21 cellular contexts compared by ENCODE assay signal in genomic region chr4:8305851-8306361, GRCh38. TPM values are rescaled to one million over a fixed set of nuclear protein-coding genes. Genes with fewer than 3 reads are reported as not detected.
DNase-seq lines count a peak whose midpoint lies in the region; ATAC-seq, FAIRE-seq and TF ChIP-seq lines count a peak whose summit lies in the region.
"Had no signal": no experiment of that assay in that cellular context is flagged by ENCODE, and none has a peak within 500 bp of the region (broad histone marks: within the 10 kb centered on the region; RNA-seq: fewer than 3 reads in every experiment).

No MANE protein-coding gene starts in this region.

- H3K36me3 Mint-ChIP-seq in GM23338 (ENCODE audit: low read depth) = no peaks in the 10 kb centered on the region; the same call in 2 of the 3 replicates
- no peaks in the 10 kb centered on the region for H3K36me3 Mint-ChIP-seq in activated T-cell treated with anti-CD3 and anti-CD28 coated beads, Interleukin-2, amount 50 U/mL, for 4 hours (ENCODE audit: insufficient read depth)

- H3K9me3 ChIP-seq in K562 (replicated peaks; ENCODE audit: control insufficient read depth, insufficient read depth, low read depth, low read length) (no peaks in the 10 kb centered on the region; the same call in 1 of the 2 replicates), left ventricle myocardium inferior (replicated peaks) (no peaks in the 10 kb centered on the region), sigmoid colon (no peaks in the 10 kb centered on the region)

- H3K4me1 ChIP-seq in GM23338 (ENCODE audit: insufficient read depth) (no peaks in the 10 kb centered on the region), K562 (replicated peaks in 1 of 2; ENCODE audit: control insufficient read depth in 2 of 2, insufficient read depth in 2 of 2, low read length in 2 of 2) (peaks cover 22 to 70% of the 10 kb centered on the region in 2 experiments; a peak in 4 of 5 replicates), left ventricle myocardium inferior (peaks cover 54% of the 10 kb centered on the region), sigmoid colon (peaks cover 0 to 31% (median 29%) of the 10 kb centered on the region in 4 donors)

- H4K20me1 ChIP-seq in GM23338 (replicated peaks; ENCODE audit: insufficient read depth) (no peaks in the 10 kb centered on the region), K562 (replicated peaks; ENCODE audit: control insufficient read depth, insufficient read depth, low read length) (0 out of 2 replicates have a peak, but pooled peaks cover 3% of the 10 kb centered on the region)

- H3K9me3 Mint-ChIP-seq in GM23338 = no peaks in the 10 kb centered on the region
- peaks cover 3% of the 10 kb centered on the region for H3K9me3 Mint-ChIP-seq in activated T-cell treated with anti-CD3 and anti-CD28 coated beads, Interleukin-2, amount 50 U/mL, for 4 hours
- H3K9me3 Mint-ChIP-seq: activated naive CD8-positive, alpha-beta T cell treated with anti-CD3 and anti-CD28 coated beads, Interleukin-2, amount 50 U/mL, for 24 hours had no signal

- H3K4me3 ChIP-seq in GM23338 (no peak overlapping the region), K562 (no peak overlapping the region), left ventricle myocardium inferior (no peak overlapping the region), sigmoid colon (no peak overlapping the region)

- H3K4me2 ChIP-seq in GM23338 (no peak overlapping the region), K562 (ENCODE audit: insufficient read depth, low read length) (no peak overlapping the region)

- H3K27ac ChIP-seq in GM23338 (ENCODE audit: low read depth) = no peak overlapping the region
- no peak overlapping the region; the same call in 2 of the 3 replicates for H3K27ac ChIP-seq in K562 (ENCODE audit: extremely low read depth, low read depth, low read length)
- peak overlapping the region; percentile 41 for H3K27ac ChIP-seq in left ventricle myocardium inferior (replicated peaks)
- H3K27ac ChIP-seq in sigmoid colon = peak overlapping the region in 1 of 4 donors; percentile 28

- 0 out of 4 replicates have a peak, but pooled peaks of 1 of the 2 experiments have one; percentile 6 for TF ChIP-seq RAD21 in K562 (CRISPR knock-in tag; conservative IDR thresholded peaks at IDR 0.05 in 1 of 2, IDR thresholded peaks at IDR 0.05 in 1 of 2)

- no peaks in the 10 kb centered on the region for H3K9me1 ChIP-seq in K562 (ENCODE audit: control insufficient read depth, insufficient read depth, low read length)

- H3K4me3 Mint-ChIP-seq in GM23338 = no peak overlapping the region
- no peak overlapping the region for H3K4me3 Mint-ChIP-seq in activated T-cell treated with anti-CD3 and anti-CD28 coated beads, Interleukin-2, amount 50 U/mL, for 4 hours
- H3K4me3 Mint-ChIP-seq: activated naive CD8-positive, alpha-beta T cell treated with anti-CD3 and anti-CD28 coated beads, Interleukin-2, amount 50 U/mL, for 24 hours; naive B cell had no signal

- intact Hi-C loops in K562 (cut with micrococcal nuclease) = loop anchor here (10.0 kb wide), 1 partner anchor 61 kb away; no protein-coding TSS in a partner anchor
- intact Hi-C loops in left ventricle myocardium inferior (cut with micrococcal nuclease) = no loop called here
- intact Hi-C loops in sigmoid colon (cut with DNase I) = no loop called here

- TF ChIP-seq CTCF in GM23338 (conservative IDR thresholded peaks at IDR 0.05; ENCODE audit: low read depth in 2 of 2) (peak in 1 of 2 experiments; percentile 48; a peak in 2 of 4 replicates), K562 (IDR thresholded peaks at IDR 0.05 in 2 of 3, conservative IDR thresholded peaks at IDR 0.05 in 1 of 3; ENCODE audit: insufficient read depth in 2 of 3, low read depth in 1 of 3, low read length in 3 of 3) (no peak), left ventricle myocardium inferior (IDR thresholded peaks at IDR 0.05; ENCODE audit: borderline replicate concordance) (peak; percentile 38), sigmoid colon (IDR thresholded peaks at IDR 0.05) (no peak)

- CTCF ChIA-PET in K562 (lab: Yijun Ruan, JAX; ENCODE audit: low intra/inter-chr PET ratio) = no interaction called here

- H3K9me2 ChIP-seq in GM23338 (ENCODE audit: insufficient read depth) = no peaks in the 10 kb centered on the region

- ATAC-seq in GM23338 = peak; percentile 14; the same call in 2 of the 3 replicates
- no peak for ATAC-seq in K562
- no peak for ATAC-seq in HG03571 (IDR thresholded peaks at IDR 0.05; ENCODE audit: unreplicated experiment)
- ATAC-seq in GM21423 (IDR thresholded peaks at IDR 0.05; ENCODE audit: unreplicated experiment) = no peak
- ATAC-seq in activated T-cell treated with anti-CD3 and anti-CD28 coated beads, Interleukin-2, amount 50 U/mL, for 4 hours = no peak
- ATAC-seq in HG02571 (IDR thresholded peaks at IDR 0.05; ENCODE audit: unreplicated experiment) = no peak
- ATAC-seq: activated naive CD8-positive, alpha-beta T cell treated with anti-CD3 and anti-CD28 coated beads, Interleukin-2, amount 50 U/mL, for 24 hours; PC-3; SK-N-SH treated with all-trans-retinoic acid at 6 μM for 48 hours had no signal

- H3F3A ChIP-seq in GM23338 (replicated peaks; ENCODE audit: low read depth) = no peaks in the 10 kb centered on the region

- TF ChIP-seq EP300 in K562 (IDR thresholded peaks at IDR 0.05; ENCODE audit: low read length) = no peak
- no peak for TF ChIP-seq EP300 in sigmoid colon (IDR thresholded peaks at IDR 0.05)

- POLR2A ChIA-PET in K562 (lab: Yijun Ruan, JAX) = interaction anchor here (1.1 kb wide), 1 partner anchor 11 kb away, joined by 4 read pairs; no protein-coding TSS in a partner anchor

- H3K27ac Mint-ChIP-seq in GM23338 = no peak overlapping the region
- H3K27ac Mint-ChIP-seq: activated naive CD8-positive, alpha-beta T cell treated with anti-CD3 and anti-CD28 coated beads, Interleukin-2, amount 50 U/mL, for 24 hours; naive B cell had no signal

- in situ Hi-C loops in K562 (cut with MboI) = no loop called here

- H3K36me3 ChIP-seq in GM23338 (ENCODE audit: insufficient read depth) = no peaks in the 10 kb centered on the region
- H3K36me3 ChIP-seq in K562 (ENCODE audit: control insufficient read depth, insufficient read depth, low read length) = no peaks in the 10 kb centered on the region
- H3K36me3 ChIP-seq in left ventricle myocardium inferior = peaks cover 18% of the 10 kb centered on the region
- no peaks in the 10 kb centered on the region for H3K36me3 ChIP-seq in sigmoid colon

- TF ChIP-seq POLR2A in K562 (conservative IDR thresholded peaks at IDR 0.05) (no peak), sigmoid colon (IDR thresholded peaks at IDR 0.05) (no peak)

- no peak for FAIRE-seq in K562 (lab: Jason Lieb, UNC)
- FAIRE-seq: GM12892, H54 had no signal

- BruUV-seq in K562 (replicated peaks; lab: Mats Ljungman, UMichigan) = no TSS peak

- peak; percentile 28 for DNase-seq in GM23338 (ENCODE audit: low spot score)
- DNase-seq in K562 (ENCODE audit: extremely low read depth in 1 of 4, low spot score in 3 of 4) = no peak
- peak; percentile 72 for DNase-seq in left ventricle myocardium inferior
- DNase-seq in sigmoid colon = peak; percentile 70
- DNase-seq in activated T-cell treated with anti-CD3 and anti-CD28 coated beads, Interleukin-2, amount 50 U/mL, for 4 hours = no peak
- DNase-seq: activated CD4-positive, alpha-beta T cell treated with anti-CD3 and anti-CD28 coated beads, Interleukin-2, amount 50 U/mL, for 1 hour; activated naive CD8-positive, alpha-beta T cell treated with anti-CD3 and anti-CD28 coated beads, Interleukin-2, amount 50 U/mL, for 24 hours; activated T-cell treated with anti-CD3 and anti-CD28 coated beads, Interleukin-2, amount 50 U/mL, for 48 hours; central memory CD4-positive, alpha-beta T cell; GDM1; naive B cell; NCI-H2029; NCI-H524 treated with DMSO at 0.1 percent for 48 hours; PC-3; stimulated activated CD4-positive, alpha-beta T cell treated with anti-CD3 and anti-CD28 coated beads, Interleukin-1b, Interleukin-23, amount 100 ng/mL, for 48 hours had no signal

- H3K27me3 ChIP-seq in GM23338 (ENCODE audit: insufficient read depth) (no peaks in the 10 kb centered on the region), K562 (ENCODE audit: control insufficient read depth in 2 of 2, insufficient read depth in 2 of 2, low read length in 2 of 2) (no peaks in the 10 kb centered on the region), left ventricle myocardium inferior (ENCODE audit: low read depth) (no peaks in the 10 kb centered on the region), sigmoid colon (no peaks in the 10 kb centered on the region)

- H3K9ac ChIP-seq in K562 (ENCODE audit: insufficient read depth in 1 of 2, low read depth in 2 of 2, low read length in 2 of 2) = no peak overlapping the region

- no peaks in the 10 kb centered on the region for H3K79me2 ChIP-seq in GM23338 (replicated peaks; ENCODE audit: insufficient read depth)
- no peaks in the 10 kb centered on the region for H3K79me2 ChIP-seq in K562 (ENCODE audit: control insufficient read depth, insufficient read depth, low read length)

- peaks cover 16% of the 10 kb centered on the region for H3K27me3 Mint-ChIP-seq in GM23338 (ENCODE audit: insufficient read depth, low read depth, poor library complexity)
- H3K27me3 Mint-ChIP-seq in activated T-cell treated with anti-CD3 and anti-CD28 coated beads, Interleukin-2, amount 50 U/mL, for 4 hours (ENCODE audit: low read depth) = peaks cover 12% of the 10 kb centered on the region

- 81% methylated on average over 24 of the region's 33 CpGs for WGBS in K562 (ENCODE audit: insufficient coverage, low coverage, missing lambda C conversion rate)
- WGBS in sigmoid colon, 2 donors = 87 to 89% methylated on average over 33 of the region's 33 CpGs

- H3K4me1 Mint-ChIP-seq in GM23338 = peaks cover 4% of the 10 kb centered on the region; the same call in 2 of the 3 replicates
- no peaks in the 10 kb centered on the region for H3K4me1 Mint-ChIP-seq in activated T-cell treated with anti-CD3 and anti-CD28 coated beads, Interleukin-2, amount 50 U/mL, for 4 hours (ENCODE audit: low read depth)

- H2AFZ ChIP-seq in GM23338 (no peak overlapping the region), K562 (ENCODE audit: low read depth, low read length) (no peak overlapping the region)

RNA-seq across cellular contexts. Expression of gene HTRA3, which starts 36.4 kb away (rescaled TPM):
- 1.8 and 3.6 TPM in 2 replicates for total RNA-seq in GM23338 (2014; rRNA removed; shearing (Covaris generic))
- 1.3 and 1.4 TPM in 2 replicates for polyA plus RNA-seq in GM23338 (2016; fragmentation: Nextera tagmentation; extraction: Ambion mirVana)
- 0.14 TPM in 1 of 2 replicates, not detected in the other for total RNA-seq in K562 (2011; cell fraction: chromatin; rRNA removed; ENCODE audit: low replicate concordance)
- total RNA-seq in K562 (2011; cell fraction: nucleolus; rRNA removed) = 0.17 and 0.53 TPM in 2 replicates
- 0.15 TPM in 1 of 2 replicates, not detected in the other for total RNA-seq in K562 (2011; cell fraction: nucleoplasm; rRNA removed)
- not detected in 2 replicates for total RNA-seq in K562 (2014; rRNA removed)
- not detected in 2 replicates for total RNA-seq in K562 (2014; rRNA removed; fragmentation: Illumina TruSeq; extraction: Trizol)
- not detected in 2 replicates for total RNA-seq in K562 (2015; rRNA removed; fragmentation: Illumina TruSeq; extraction: Trizol)
- total RNA-seq in K562 (2021) = 0.16 TPM in 1 of 2 replicates, not detected in the other
- 0.04 and 0.18 TPM in 2 replicates for polyA plus RNA-seq in K562 (2011; rRNA removed)
- polyA plus RNA-seq in K562 (2011; cell fraction: cytosol; rRNA removed) = 0.09 and 0.10 TPM in 2 replicates
- polyA plus RNA-seq in K562 (2011; cell fraction: nucleus; rRNA removed) = 0.14 and 0.15 TPM in 2 replicates
- polyA plus RNA-seq in K562 (2012) = 0.20 and 0.42 TPM in 2 replicates
- polyA plus RNA-seq in K562 (2014; fragmentation: Illumina TruSeq; extraction: Trizol) = 0.07 TPM in 1 of 2 replicates, not detected in the other
- not detected for polyA plus RNA-seq in K562 (2014; fragmentation: Nextera tagmentation; extraction: Ambion mirVana)
- polyA plus RNA-seq in K562 (2014; rRNA removed) = not detected in 2 replicates
- polyA minus RNA-seq in K562 (2011; rRNA and poly(A)+ RNA removed) = not detected in 2 replicates
- not detected in 2 replicates for polyA minus RNA-seq in K562 (2011; cell fraction: cytosol; rRNA and poly(A)+ RNA removed)
- 0.11 TPM in 1 of 2 replicates, not detected in the other for polyA minus RNA-seq in K562 (2011; cell fraction: nucleus; rRNA and poly(A)+ RNA removed)
- total RNA-seq in left ventricle myocardium inferior = 119 TPM
- 10 to 100 TPM; 14.5 to 49.6 (median 32.1) TPM for total RNA-seq in sigmoid colon
- 1 to 10 TPM; 1.2 to 5.0 (median 3.6) TPM for polyA plus RNA-seq in sigmoid colon
- total RNA-seq in activated T-cell treated with anti-CD3 and anti-CD28 coated beads, Interleukin-2, amount 50 U/mL, for 4 hours = not detected

Comparison
In these comparisons a context has a peak if more than half of its experiments do, and no peak if none do; other contexts are left out.
1. DNase-seq: peak in GM23338 (single experiment), left ventricle myocardium inferior (single experiment) and sigmoid colon (single experiment); none in K562 (0 of 4) and activated T-cell treated with anti-CD3 and anti-CD28 coated beads, Interleukin-2, amount 50 U/mL, for 4 hours (single experiment).